In the genomic region with DNA sequence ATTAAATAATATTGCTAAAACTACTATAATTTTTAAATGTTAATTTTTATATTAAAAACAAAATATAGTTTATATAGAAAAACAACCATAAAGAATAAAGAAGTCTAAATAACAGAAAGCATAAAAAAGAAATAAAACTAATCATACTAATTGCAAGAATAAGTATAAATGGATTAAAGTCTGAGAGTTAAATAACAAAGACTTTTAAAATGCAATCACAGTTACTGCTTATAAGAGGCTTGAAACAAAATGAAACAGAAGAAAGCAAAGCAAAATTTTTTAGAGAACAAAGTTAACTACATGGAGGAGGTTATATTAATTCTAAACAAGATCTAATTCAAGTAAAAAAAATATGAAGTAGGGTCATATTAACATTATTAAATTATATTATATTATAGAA, we compare ENCODE assay signal across 23 cellular contexts. TPM values are rescaled to one million over a fixed set of nuclear protein-coding genes. Genes with fewer than 3 reads are reported as not detected.
"Had no signal": no experiment of that assay in that cellular context is flagged by ENCODE, and none has a peak within 500 bp of the region (broad histone marks: within the 10 kb centered on the region; RNA-seq: fewer than 3 reads in every experiment).

No MANE protein-coding gene starts in this region.

- DNase-seq: Karpas-422; KG1; MG63; NCI-H1092; NCI-H1105 treated with DMSO at 0.1 percent for 48 hours; NCI-H1417 treated with DMSO at 0.1 percent for 48 hours; NCI-H146; NCI-H1694 treated with DMSO at 0.1 percent for 48 hours; NCI-H1930; NCI-H2081 treated with DMSO at 0.1 percent for 48 hours; NCI-H2171; NCI-H226; NCI-H446; NCI-H510A; NCI-H524 treated with DMSO at 0.1 percent for 48 hours; NCI-H69; NCI-H774; NK-92 treated with Interleukin-12 subunit alpha and Interleukin-12 subunit beta, amount 100 ng/mL, for 24 hours; PC-3; SHP77 treated with DMSO at 0.1 percent for 48 hours; SJCRH30 had no signal

- H3K36me3 ChIP-seq: MG63, SJCRH30 had no signal

- H3K27ac ChIP-seq: SJCRH30 had no signal

- H3K9me3 ChIP-seq: MG63, SJCRH30 had no signal

- H3K4me3 ChIP-seq: MG63, SJCRH30 had no signal

RNA-seq across cellular contexts. Expression of a gene that starts 41.1 kb away (rescaled TPM):
- total RNA-seq: OCI-LY7, RPMI7951, SJCRH30 had no signal
